14 cellular contexts compared by ENCODE assay signal in genomic region chr5:178212241-178213002, GRCh38. TPM values are rescaled to one million over a fixed set of nuclear protein-coding genes. Genes with fewer than 3 reads are reported as not detected.
DNase-seq lines count a peak whose midpoint lies in the region; ATAC-seq and TF ChIP-seq lines count a peak whose summit lies in the region.
"Had no signal": no experiment of that assay in that cellular context is flagged by ENCODE, and none has a peak within 500 bp of the region (broad histone marks: within the 10 kb centered on the region; RNA-seq: fewer than 3 reads in every experiment).

No MANE protein-coding gene starts in this region.

- H3K27ac ChIP-seq in breast epithelium (peak overlapping the region; percentile 25 to 56), mammary epithelial cell (ENCODE audit: insufficient read depth, low read depth, low read length) (no peak overlapping the region), PC-3 (ENCODE audit: low read length) (no peak overlapping the region)
- H3K27ac ChIP-seq: right atrium auricular region had no signal

- H3K27me3 ChIP-seq in breast epithelium (no peaks in the 10 kb centered on the region), mammary epithelial cell (ENCODE audit: insufficient read depth, low read length) (no peaks in the 10 kb centered on the region), PC-3 (ENCODE audit: low read length) (no peaks in the 10 kb centered on the region)
- H3K27me3 ChIP-seq: right atrium auricular region had no signal

- BruUV-seq in mammary epithelial cell (replicated peaks; lab: Mats Ljungman, UMichigan) (no TSS peak), PC-3 (replicated peaks; lab: Mats Ljungman, UMichigan) (no TSS peak)

- no peaks in the 10 kb centered on the region for H3K9me2 ChIP-seq in PC-3 (replicated peaks; ENCODE audit: low read length)

- H3K9me3 ChIP-seq in breast epithelium (no peaks in the 10 kb centered on the region), mammary epithelial cell (replicated peaks; ENCODE audit: insufficient read depth, low read length) (no peaks in the 10 kb centered on the region), PC-3 (ENCODE audit: low read length) (no peaks in the 10 kb centered on the region)
- H3K9me3 ChIP-seq: right atrium auricular region had no signal

- H3K27me3 Mint-ChIP-seq in effector memory CD8-positive, alpha-beta T cell = no peaks in the 10 kb centered on the region
- H3K27me3 Mint-ChIP-seq: activated naive CD8-positive, alpha-beta T cell treated with anti-CD3 and anti-CD28 coated beads, Interleukin-2, amount 10 ng/mL, durations not matched to agents 7 days and 5 days had no signal

- no peak overlapping the region for H3K4me3 Mint-ChIP-seq in effector memory CD8-positive, alpha-beta T cell
- H3K4me3 Mint-ChIP-seq in stimulated activated effector memory CD8-positive, alpha-beta T cell treated with anti-CD3 and anti-CD28 coated beads, Interleukin-12 subunit alpha, Interleukin-12 subunit beta, amount 100 ng/mL, for 72 hours = no peak overlapping the region
- H3K4me3 Mint-ChIP-seq: activated naive CD8-positive, alpha-beta T cell treated with anti-CD3 and anti-CD28 coated beads, Interleukin-2, amount 10 ng/mL, durations not matched to agents 7 days and 5 days had no signal

- H3K4me3 ChIP-seq in breast epithelium (no peak overlapping the region), mammary epithelial cell (replicated peaks in 1 of 3; ENCODE audit: insufficient read depth in 1 of 3, low read depth in 2 of 3, low read length in 3 of 3) (no peak overlapping the region), PC-3 (ENCODE audit: low read length) (no peak overlapping the region)
- H3K4me3 ChIP-seq: right atrium auricular region had no signal

- H3K79me2 ChIP-seq in mammary epithelial cell (ENCODE audit: insufficient read depth, low read length) = peaks cover 41% of the 10 kb centered on the region
- peaks cover 25% of the 10 kb centered on the region for H3K79me2 ChIP-seq in PC-3 (ENCODE audit: low read length)

- peaks cover 0 to 13% of the 10 kb centered on the region in 2 donors for H3K4me1 ChIP-seq in breast epithelium
- H3K4me1 ChIP-seq in mammary epithelial cell (ENCODE audit: insufficient read depth, low read length) = peaks cover 8% of the 10 kb centered on the region
- H3K4me1 ChIP-seq in PC-3 (ENCODE audit: insufficient read depth, low read length) = peaks cover 8% of the 10 kb centered on the region
- H3K4me1 ChIP-seq: right atrium auricular region had no signal

- peaks cover 93% of the 10 kb centered on the region for H3K36me3 Mint-ChIP-seq in effector memory CD8-positive, alpha-beta T cell (ENCODE audit: insufficient read depth)
- H3K36me3 Mint-ChIP-seq in stimulated activated effector memory CD8-positive, alpha-beta T cell treated with anti-CD3 and anti-CD28 coated beads, Interleukin-12 subunit alpha, Interleukin-12 subunit beta, amount 100 ng/mL, for 72 hours = peaks cover 100% of the 10 kb centered on the region

- H3F3A ChIP-seq in PC-3 (ENCODE audit: low read length, unreplicated experiment) = peaks cover 7% of the 10 kb centered on the region

- H3K4me1 Mint-ChIP-seq in effector memory CD8-positive, alpha-beta T cell (ENCODE audit: low read depth in 2 of 2) = peaks cover 31 to 48% of the 10 kb centered on the region in 2 donors
- peaks cover 59% of the 10 kb centered on the region for H3K4me1 Mint-ChIP-seq in stimulated activated effector memory CD8-positive, alpha-beta T cell treated with anti-CD3 and anti-CD28 coated beads, Interleukin-12 subunit alpha, Interleukin-12 subunit beta, amount 100 ng/mL, for 72 hours

- dilution Hi-C loops in mammary epithelial cell (cut with HindIII; ENCODE audit: low sequenced_read_pairs) = no loop called here

- no peak for TF ChIP-seq POLR2A in breast epithelium (IDR thresholded peaks at IDR 0.05)

- WGBS in mammary epithelial cell (ENCODE audit: low coverage, missing lambda C conversion rate) = 100% methylated on average over 2 of the region's 3 CpGs

- H4K20me1 ChIP-seq in mammary epithelial cell (ENCODE audit: insufficient read depth, low read length) (peaks cover 9% of the 10 kb centered on the region), PC-3 (ENCODE audit: low read length) (peaks cover 57% of the 10 kb centered on the region)

- CTCF ChIA-PET in mammary epithelial cell (lab: Charles Lee; ENCODE audit: low non-redundant PET) = no interaction called here
- CTCF ChIA-PET in PC-3 (lab: Charles Lee) = no interaction called here

- in situ Hi-C loops in mammary epithelial cell (cut with MboI; ENCODE audit: low sequenced_read_pairs in 2 of 2) = no loop called here

- peak overlapping the region; percentile 23 to 69 for H3K27ac Mint-ChIP-seq in effector memory CD8-positive, alpha-beta T cell
- peak overlapping the region; percentile 90 for H3K27ac Mint-ChIP-seq in stimulated activated effector memory CD8-positive, alpha-beta T cell treated with anti-CD3 and anti-CD28 coated beads, Interleukin-12 subunit alpha, Interleukin-12 subunit beta, amount 100 ng/mL, for 72 hours

- no peak for DNase-seq in breast epithelium (ENCODE audit: low spot score in 2 of 2)
- no peak for DNase-seq in mammary epithelial cell
- no peak for DNase-seq in PC-3
- DNase-seq in effector memory CD8-positive, alpha-beta T cell = no peak
- no peak for DNase-seq in stimulated activated effector memory CD8-positive, alpha-beta T cell treated with anti-CD3 and anti-CD28 coated beads, Interleukin-12 subunit alpha, Interleukin-12 subunit beta, amount 100 ng/mL, for 72 hours (ENCODE audit: low spot score in 2 of 2)
- DNase-seq in NCI-H2227 (lab: John Stamatoyannopoulos, UW; ENCODE audit: unreplicated experiment) = no peak
- DNase-seq: activated CD4-positive, CD25-positive, alpha-beta regulatory T cell treated with anti-CD3 and anti-CD28 coated beads, Interleukin-2, amount 50 U/mL, for 72 hours; activated naive CD8-positive, alpha-beta T cell treated with anti-CD3 and anti-CD28 coated beads, Interleukin-2, amount 10 ng/mL, durations not matched to agents 7 days and 5 days; midbrain; NCI-H2029 had no signal

- H3K9ac ChIP-seq in mammary epithelial cell (ENCODE audit: insufficient read depth, low read length) (no peak overlapping the region), PC-3 (ENCODE audit: low read length) (no peak overlapping the region)

- POLR2A ChIA-PET in PC-3 (lab: Charles Lee; ENCODE audit: unreplicated experiment) = no interaction called here

- H2AFZ ChIP-seq in mammary epithelial cell (ENCODE audit: low read depth, low read length) (no peak overlapping the region), PC-3 (ENCODE audit: low read length) (no peak overlapping the region)

- intact Hi-C loops in breast epithelium (cut with DNase I; ENCODE audit: low total_unique reads) = no loop called here
- intact Hi-C loops in mammary epithelial cell (cut with micrococcal nuclease) = no loop called here
- intact Hi-C loops in PC-3 (cut with micrococcal nuclease) = no loop called here

- no peak for TF ChIP-seq CTCF in breast epithelium (IDR thresholded peaks at IDR 0.05)
- no peak for TF ChIP-seq CTCF in mammary epithelial cell (conservative IDR thresholded peaks at IDR 0.05 in 1 of 2, IDR thresholded peaks at IDR 0.05 in 1 of 2; ENCODE audit: extremely low read depth in 1 of 2, insufficient read depth in 1 of 2, low read depth in 1 of 2, low read length in 2 of 2)
- no peak for TF ChIP-seq CTCF in PC-3 (conservative IDR thresholded peaks at IDR 0.05; ENCODE audit: low read depth, low read length)

- H3K9me3 Mint-ChIP-seq in effector memory CD8-positive, alpha-beta T cell = no peaks in the 10 kb centered on the region
- no peaks in the 10 kb centered on the region for H3K9me3 Mint-ChIP-seq in stimulated activated effector memory CD8-positive, alpha-beta T cell treated with anti-CD3 and anti-CD28 coated beads, Interleukin-12 subunit alpha, Interleukin-12 subunit beta, amount 100 ng/mL, for 72 hours
- H3K9me3 Mint-ChIP-seq: activated naive CD8-positive, alpha-beta T cell treated with anti-CD3 and anti-CD28 coated beads, Interleukin-2, amount 10 ng/mL, durations not matched to agents 7 days and 5 days had no signal

- H3K36me3 ChIP-seq in breast epithelium (peaks cover 35% of the 10 kb centered on the region), mammary epithelial cell (ENCODE audit: insufficient read depth, low read length) (peaks cover 56% of the 10 kb centered on the region), PC-3 (ENCODE audit: low read depth, low read length) (peaks cover 85% of the 10 kb centered on the region)

- H3K4me2 ChIP-seq in mammary epithelial cell (ENCODE audit: insufficient read depth, low read depth, low read length) (no peak overlapping the region), PC-3 (ENCODE audit: low read length) (no peak overlapping the region)

- ATAC-seq in PC-3 (peak; percentile 3; the same call in 1 of the 2 replicates), HG02623 (IDR thresholded peaks at IDR 0.05; ENCODE audit: unreplicated experiment) (no peak), GM21576 (IDR thresholded peaks at IDR 0.05; ENCODE audit: unreplicated experiment) (no peak)
- ATAC-seq in effector memory CD8-positive, alpha-beta T cell (replicated peaks) = no peak
- peak; percentile 5 for ATAC-seq in stimulated activated effector memory CD8-positive, alpha-beta T cell treated with anti-CD3 and anti-CD28 coated beads, Interleukin-12 subunit alpha, Interleukin-12 subunit beta, amount 100 ng/mL, for 72 hours

RNA-seq across cellular contexts. Expression of gene HNRNPAB, which starts 8.1 kb away (rescaled TPM):
- total RNA-seq in breast epithelium (10 to 100 TPM; 56.3 to 90.5 (median 68.9) TPM), mammary epithelial cell (100 to 1,000 TPM in 1 of 2 donors, 10 to 100 TPM in 1; 68.8 to 243 TPM), PC-3 (2014; rRNA removed) (231 and 369 TPM in 2 replicates)
- 158 TPM for polyA plus RNA-seq in mammary epithelial cell
- 162 TPM for polyA minus RNA-seq in mammary epithelial cell

RNA-seq across cellular contexts. Expression of gene PHYKPL, which starts 20.2 kb away (rescaled TPM):
- 10 to 100 TPM; 63.4 to 94.1 (median 77.7) TPM for total RNA-seq in breast epithelium
- 10 to 100 TPM; 14.8 to 25.2 TPM for total RNA-seq in mammary epithelial cell
- 9.6 TPM for polyA plus RNA-seq in mammary epithelial cell
- polyA minus RNA-seq in mammary epithelial cell = 12.2 TPM
- total RNA-seq in PC-3 (2014; rRNA removed) = 21.7 and 31.2 TPM in 2 replicates

RNA-seq across cellular contexts. Expression of gene GMCL2, which starts 25.3 kb away (rescaled TPM):
- total RNA-seq in breast epithelium (not detected), mammary epithelial cell (not detected), PC-3 (2014; rRNA removed) (not detected in 2 replicates)
- polyA plus RNA-seq in mammary epithelial cell = not detected
- not detected for polyA minus RNA-seq in mammary epithelial cell
- total RNA-seq: activated naive CD8-positive, alpha-beta T cell treated with anti-CD3 and anti-CD28 coated beads, Interleukin-2, amount 10 ng/mL, durations not matched to agents 7 days and 5 days; right atrium auricular region had no signal
- polyA plus RNA-seq: fibroblast of lung had no signal

RNA-seq across cellular contexts. Expression of gene NHP2, which starts 58.7 kb away (rescaled TPM):
- 100 to 1,000 TPM; 148 to 256 (median 220) TPM for total RNA-seq in breast epithelium
- 100 to 1,000 TPM in 1 of 2 donors, 10 to 100 TPM in 1; 72.8 to 152 TPM for total RNA-seq in mammary epithelial cell
- 213 TPM for polyA plus RNA-seq in mammary epithelial cell
- polyA minus RNA-seq in mammary epithelial cell = 91.2 TPM
- total RNA-seq in PC-3 (2014; rRNA removed) = 649 TPM in 2 replicates

Comparison
In these comparisons a context has a peak if more than half of its experiments do, and no peak if none do; other contexts are left out.
1. H3K27ac ChIP-seq: peak in breast epithelium (2 of 2); none in mammary epithelial cell (single experiment) and PC-3 (single experiment).
2. ATAC-seq: peak in PC-3 (single experiment) and stimulated activated effector memory CD8-positive, alpha-beta T cell treated with anti-CD3 and anti-CD28 coated beads, Interleukin-12 subunit alpha, Interleukin-12 subunit beta, amount 100 ng/mL, for 72 hours (single experiment); none in effector memory CD8-positive, alpha-beta T cell (single experiment), HG02623 (single experiment) and GM21576 (single experiment).